Comparison of ENCODE assay signal across 1 cellular context in genomic region chr20:32288225-32288849, GRCh38.
A peak's percentile ranks its signal among the peaks of the same experiment; 100 is the strongest.
TF ChIP-seq lines count a peak whose summit lies in the region.

No MANE protein-coding gene starts in this region.

TF ChIP-seq in HepG2, 621 proteins besides CTCF, POLR2A, EP300 and RAD21 (continued from another document and continues in another):
- TF ChIP-seq, protein P1, sequence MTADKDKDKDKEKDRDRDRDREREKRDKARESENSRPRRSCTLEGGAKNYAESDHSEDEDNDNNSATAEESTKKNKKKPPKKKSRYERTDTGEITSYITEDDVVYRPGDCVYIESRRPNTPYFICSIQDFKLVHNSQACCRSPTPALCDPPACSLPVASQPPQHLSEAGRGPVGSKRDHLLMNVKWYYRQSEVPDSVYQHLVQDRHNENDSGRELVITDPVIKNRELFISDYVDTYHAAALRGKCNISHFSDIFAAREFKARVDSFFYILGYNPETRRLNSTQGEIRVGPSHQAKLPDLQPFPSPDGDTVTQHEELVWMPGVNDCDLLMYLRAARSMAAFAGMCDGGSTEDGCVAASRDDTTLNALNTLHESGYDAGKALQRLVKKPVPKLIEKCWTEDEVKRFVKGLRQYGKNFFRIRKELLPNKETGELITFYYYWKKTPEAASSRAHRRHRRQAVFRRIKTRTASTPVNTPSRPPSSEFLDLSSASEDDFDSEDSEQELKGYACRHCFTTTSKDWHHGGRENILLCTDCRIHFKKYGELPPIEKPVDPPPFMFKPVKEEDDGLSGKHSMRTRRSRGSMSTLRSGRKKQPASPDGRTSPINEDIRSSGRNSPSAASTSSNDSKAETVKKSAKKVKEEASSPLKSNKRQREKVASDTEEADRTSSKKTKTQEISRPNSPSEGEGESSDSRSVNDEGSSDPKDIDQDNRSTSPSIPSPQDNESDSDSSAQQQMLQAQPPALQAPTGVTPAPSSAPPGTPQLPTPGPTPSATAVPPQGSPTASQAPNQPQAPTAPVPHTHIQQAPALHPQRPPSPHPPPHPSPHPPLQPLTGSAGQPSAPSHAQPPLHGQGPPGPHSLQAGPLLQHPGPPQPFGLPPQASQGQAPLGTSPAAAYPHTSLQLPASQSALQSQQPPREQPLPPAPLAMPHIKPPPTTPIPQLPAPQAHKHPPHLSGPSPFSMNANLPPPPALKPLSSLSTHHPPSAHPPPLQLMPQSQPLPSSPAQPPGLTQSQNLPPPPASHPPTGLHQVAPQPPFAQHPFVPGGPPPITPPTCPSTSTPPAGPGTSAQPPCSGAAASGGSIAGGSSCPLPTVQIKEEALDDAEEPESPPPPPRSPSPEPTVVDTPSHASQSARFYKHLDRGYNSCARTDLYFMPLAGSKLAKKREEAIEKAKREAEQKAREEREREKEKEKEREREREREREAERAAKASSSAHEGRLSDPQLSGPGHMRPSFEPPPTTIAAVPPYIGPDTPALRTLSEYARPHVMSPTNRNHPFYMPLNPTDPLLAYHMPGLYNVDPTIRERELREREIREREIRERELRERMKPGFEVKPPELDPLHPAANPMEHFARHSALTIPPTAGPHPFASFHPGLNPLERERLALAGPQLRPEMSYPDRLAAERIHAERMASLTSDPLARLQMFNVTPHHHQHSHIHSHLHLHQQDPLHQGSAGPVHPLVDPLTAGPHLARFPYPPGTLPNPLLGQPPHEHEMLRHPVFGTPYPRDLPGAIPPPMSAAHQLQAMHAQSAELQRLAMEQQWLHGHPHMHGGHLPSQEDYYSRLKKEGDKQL (CRISPR knock-in tag; IDR thresholded peaks at IDR 0.05; ENCODE audit: low read depth): peak; percentile 73; the same call in 1 of the 2 replicates
- TF ChIP-seq SNRNP70 (IDR thresholded peaks at IDR 0.05; ENCODE audit: low read depth, low read length) (no peak), TBL1XR1 (IDR thresholded peaks at IDR 0.05; ENCODE audit: borderline replicate concordance, low read length, partially characterized antibody) (peak; percentile 89), JUN (CRISPR knock-in tag; IDR thresholded peaks at IDR 0.05) (no peak), LCORL (IDR thresholded peaks at IDR 0.05) (no peak), LCORL (CRISPR knock-in tag; IDR thresholded peaks at IDR 0.05) (no peak; the same call in 1 of the 2 replicates), ZNF614 (CRISPR knock-in tag; IDR thresholded peaks at IDR 0.05; ENCODE audit: borderline replicate concordance) (peak; percentile 66; the same call in 1 of the 2 replicates), ZNF598 (CRISPR knock-in tag; IDR thresholded peaks at IDR 0.05; ENCODE audit: borderline replicate concordance) (no peak), GZF1 (CRISPR knock-in tag; IDR thresholded peaks at IDR 0.05) (no peak), ZNF777 (CRISPR knock-in tag; IDR thresholded peaks at IDR 0.05) (no peak), ZNF660 (CRISPR knock-in tag; IDR thresholded peaks at IDR 0.05; ENCODE audit: borderline replicate concordance, low read depth) (no peak), ARNT2 (CRISPR knock-in tag; IDR thresholded peaks at IDR 0.05; ENCODE audit: low read depth) (no peak), ZBTB1 (CRISPR knock-in tag; IDR thresholded peaks at IDR 0.05; ENCODE audit: borderline replicate concordance) (no peak), ZNF766 (CRISPR knock-in tag; IDR thresholded peaks at IDR 0.05; ENCODE audit: borderline replicate concordance) (peak; percentile 64; the same call in 1 of the 2 replicates), SRSF1 (optimal IDR thresholded peaks at IDR 0.05; ENCODE audit: low read depth, low read length) (no peak), ZNF180 (CRISPR knock-in tag; IDR thresholded peaks at IDR 0.05; ENCODE audit: borderline replicate concordance, low read depth) (no peak), ZNF788 (CRISPR knock-in tag; IDR thresholded peaks at IDR 0.05; ENCODE audit: borderline replicate concordance) (no peak), RBFOX2 (IDR thresholded peaks at IDR 0.05; ENCODE audit: low read depth, low read length) (no peak), ZNF709 (CRISPR knock-in tag; IDR thresholded peaks at IDR 0.05) (no peak), NAIF1 (CRISPR knock-in tag; IDR thresholded peaks at IDR 0.05; ENCODE audit: borderline replicate concordance) (no peak), SALL1 (CRISPR knock-in tag; IDR thresholded peaks at IDR 0.05) (peak; percentile 95), ZNF138 (CRISPR knock-in tag; IDR thresholded peaks at IDR 0.05; ENCODE audit: low read depth) (no peak), POLR2AphosphoS2 (IDR thresholded peaks at IDR 0.05; ENCODE audit: low read depth, low read length) (no peak), SOX5 (CRISPR knock-in tag; IDR thresholded peaks at IDR 0.05; ENCODE audit: borderline replicate concordance) (peak; percentile 88; the same call in 1 of the 2 replicates), DMTF1 (CRISPR knock-in tag; IDR thresholded peaks at IDR 0.05) (no peak), BCL6 (CRISPR knock-in tag; IDR thresholded peaks at IDR 0.05) (peak; percentile 82), ZNF605 (CRISPR knock-in tag; IDR thresholded peaks at IDR 0.05) (0 out of 2 replicates have a peak, but pooled peaks have one; percentile 28), FIP1L1 (IDR thresholded peaks at IDR 0.05; ENCODE audit: borderline replicate concordance, insufficient read depth, low read depth, low read length) (no peak), MAFF (IDR thresholded peaks at IDR 0.05; ENCODE audit: low read depth, low read length) (no peak), ZNF75D (CRISPR knock-in tag; IDR thresholded peaks at IDR 0.05; ENCODE audit: borderline replicate concordance) (no peak), IKZF5 (CRISPR knock-in tag; IDR thresholded peaks at IDR 0.05) (peak; percentile 92; the same call in 1 of the 2 replicates), IRX3 (CRISPR knock-in tag; IDR thresholded peaks at IDR 0.05; ENCODE audit: borderline replicate concordance, low read depth) (no peak), ZMAT3 (CRISPR knock-in tag; conservative IDR thresholded peaks at IDR 0.05) (no peak), ZFP41 (CRISPR knock-in tag; IDR thresholded peaks at IDR 0.05; ENCODE audit: borderline replicate concordance) (no peak), GLMP (CRISPR knock-in tag; IDR thresholded peaks at IDR 0.05; ENCODE audit: borderline replicate concordance) (no peak), CSRNP1 (CRISPR knock-in tag; IDR thresholded peaks at IDR 0.05) (no peak), HMGXB4 (CRISPR knock-in tag; IDR thresholded peaks at IDR 0.05; ENCODE audit: borderline replicate concordance in 1 of 2, low read depth in 1 of 2) (no peak), CBX5 (CRISPR knock-in tag; IDR thresholded peaks at IDR 0.05; ENCODE audit: borderline replicate concordance) (peak; percentile 34; the same call in 1 of the 2 replicates), ZSCAN22 (CRISPR knock-in tag; IDR thresholded peaks at IDR 0.05) (no peak)
- TF ChIP-seq, protein P2, sequence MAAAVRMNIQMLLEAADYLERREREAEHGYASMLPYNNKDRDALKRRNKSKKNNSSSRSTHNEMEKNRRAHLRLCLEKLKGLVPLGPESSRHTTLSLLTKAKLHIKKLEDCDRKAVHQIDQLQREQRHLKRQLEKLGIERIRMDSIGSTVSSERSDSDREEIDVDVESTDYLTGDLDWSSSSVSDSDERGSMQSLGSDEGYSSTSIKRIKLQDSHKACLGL (CRISPR knock-in tag; IDR thresholded peaks at IDR 0.05): no peak
- TF ChIP-seq, protein P3, sequence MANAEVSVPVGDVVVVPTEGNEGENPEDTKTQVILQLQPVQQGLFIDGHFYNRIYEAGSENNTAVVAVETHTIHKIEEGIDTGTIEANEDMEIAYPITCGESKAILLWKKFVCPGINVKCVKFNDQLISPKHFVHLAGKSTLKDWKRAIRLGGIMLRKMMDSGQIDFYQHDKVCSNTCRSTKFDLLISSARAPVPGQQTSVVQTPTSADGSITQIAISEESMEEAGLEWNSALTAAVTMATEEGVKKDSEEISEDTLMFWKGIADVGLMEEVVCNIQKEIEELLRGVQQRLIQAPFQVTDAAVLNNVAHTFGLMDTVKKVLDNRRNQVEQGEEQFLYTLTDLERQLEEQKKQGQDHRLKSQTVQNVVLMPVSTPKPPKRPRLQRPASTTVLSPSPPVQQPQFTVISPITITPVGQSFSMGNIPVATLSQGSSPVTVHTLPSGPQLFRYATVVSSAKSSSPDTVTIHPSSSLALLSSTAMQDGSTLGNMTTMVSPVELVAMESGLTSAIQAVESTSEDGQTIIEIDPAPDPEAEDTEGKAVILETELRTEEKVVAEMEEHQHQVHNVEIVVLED (CRISPR knock-in tag; IDR thresholded peaks at IDR 0.05; ENCODE audit: borderline replicate concordance): no peak; the same call in 1 of the 2 replicates
- TF ChIP-seq, protein P4, sequence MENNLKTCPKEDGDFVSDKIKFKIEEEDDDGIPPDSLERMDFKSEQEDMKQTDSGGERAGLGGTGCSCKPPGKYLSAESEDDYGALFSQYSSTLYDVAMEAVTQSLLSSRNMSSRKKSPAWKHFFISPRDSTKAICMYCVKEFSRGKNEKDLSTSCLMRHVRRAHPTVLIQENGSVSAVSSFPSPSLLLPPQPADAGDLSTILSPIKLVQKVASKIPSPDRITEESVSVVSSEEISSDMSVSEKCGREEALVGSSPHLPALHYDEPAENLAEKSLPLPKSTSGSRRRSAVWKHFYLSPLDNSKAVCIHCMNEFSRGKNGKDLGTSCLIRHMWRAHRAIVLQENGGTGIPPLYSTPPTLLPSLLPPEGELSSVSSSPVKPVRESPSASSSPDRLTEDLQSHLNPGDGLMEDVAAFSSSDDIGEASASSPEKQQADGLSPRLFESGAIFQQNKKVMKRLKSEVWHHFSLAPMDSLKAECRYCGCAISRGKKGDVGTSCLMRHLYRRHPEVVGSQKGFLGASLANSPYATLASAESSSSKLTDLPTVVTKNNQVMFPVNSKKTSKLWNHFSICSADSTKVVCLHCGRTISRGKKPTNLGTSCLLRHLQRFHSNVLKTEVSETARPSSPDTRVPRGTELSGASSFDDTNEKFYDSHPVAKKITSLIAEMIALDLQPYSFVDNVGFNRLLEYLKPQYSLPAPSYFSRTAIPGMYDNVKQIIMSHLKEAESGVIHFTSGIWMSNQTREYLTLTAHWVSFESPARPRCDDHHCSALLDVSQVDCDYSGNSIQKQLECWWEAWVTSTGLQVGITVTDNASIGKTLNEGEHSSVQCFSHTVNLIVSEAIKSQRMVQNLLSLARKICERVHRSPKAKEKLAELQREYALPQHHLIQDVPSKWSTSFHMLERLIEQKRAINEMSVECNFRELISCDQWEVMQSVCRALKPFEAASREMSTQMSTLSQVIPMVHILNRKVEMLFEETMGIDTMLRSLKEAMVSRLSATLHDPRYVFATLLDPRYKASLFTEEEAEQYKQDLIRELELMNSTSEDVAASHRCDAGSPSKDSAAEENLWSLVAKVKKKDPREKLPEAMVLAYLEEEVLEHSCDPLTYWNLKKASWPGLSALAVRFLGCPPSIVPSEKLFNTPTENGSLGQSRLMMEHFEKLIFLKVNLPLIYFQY (CRISPR knock-in tag; IDR thresholded peaks at IDR 0.05; ENCODE audit: borderline replicate concordance): no peak
